Comparison of ENCODE assay signal across 25 cellular contexts in genomic region chr9:13292782-13293181, GRCh38. TPM values are rescaled to one million over a fixed set of nuclear protein-coding genes. Genes with fewer than 3 reads are reported as not detected.
"Had no signal": no experiment of that assay in that cellular context is flagged by ENCODE, and none has a peak within 500 bp of the region (broad histone marks: within the 10 kb centered on the region; RNA-seq: fewer than 3 reads in every experiment).

No MANE protein-coding gene starts in this region.

- H3K4me3 ChIP-seq: colonic mucosa, esophagus muscularis mucosa, gastroesophageal sphincter, mucosa of descending colon, pancreas, sigmoid colon, stomach, thyroid gland, vagina had no signal

- H3K4me1 ChIP-seq: colonic mucosa, esophagus muscularis mucosa, foreskin keratinocyte, gastroesophageal sphincter, pancreas, sigmoid colon, stomach, thyroid gland, vagina had no signal

- DNase-seq: colonic mucosa; effector CD8-positive, alpha-beta T cell; endodermal cell; foreskin keratinocyte; hypothalamus; immature natural killer cell; islet precursor cell; kidney glomerular epithelial cell; mesenchymal stem cell; mucosa of descending colon; naive B cell; pancreas; sigmoid colon; stimulated activated CD4-positive, alpha-beta T cell treated with anti-CD3 and anti-CD28 coated beads, Interleukin-2, amount 100 ng/mL, for 24 hours; stimulated activated CD4-positive, alpha-beta T cell treated with anti-CD3 and anti-CD28 coated beads, Interleukin-4, amount 100 ng/mL, for 24 hours; stimulated activated naive CD4-positive, alpha-beta T cell treated with Interleukin-2 at 50 U/mL for 16 hours; stomach; thyroid gland; trophoblast cell had no signal

- H3K27ac ChIP-seq: colonic mucosa, esophagus muscularis mucosa, foreskin keratinocyte, gastroesophageal sphincter, neutrophil, pancreas, sigmoid colon, stomach, thyroid gland, vagina had no signal

- H3K36me3 ChIP-seq: colonic mucosa, esophagus muscularis mucosa, gastroesophageal sphincter, neutrophil, pancreas, sigmoid colon, stomach, thyroid gland, vagina had no signal

- H3K9me3 ChIP-seq: colonic mucosa, esophagus muscularis mucosa, gastroesophageal sphincter, mucosa of descending colon, neutrophil, pancreas, sigmoid colon, stomach, thyroid gland, vagina had no signal

- FAIRE-seq: pancreas had no signal

- H3K27me3 ChIP-seq: colonic mucosa, esophagus muscularis mucosa, foreskin keratinocyte, gastroesophageal sphincter, neutrophil, pancreas, sigmoid colon, stomach, thyroid gland, vagina had no signal

- ATAC-seq: foreskin keratinocyte; gastroesophageal sphincter; mucosa of descending colon; natural killer cell treated with Interleukin-12 subunit alpha and Interleukin-12 subunit beta and Interleukin-15 and Interleukin-18, amount 100 ng/mL, for 72 hours; pancreas; stimulated activated effector memory CD8-positive, alpha-beta T cell treated with anti-CD3 and anti-CD28 coated beads, Interleukin-12 subunit alpha, Interleukin-12 subunit beta, amount 100 ng/mL, for 72 hours had no signal

RNA-seq across cellular contexts. Expression of gene MPDZ, which starts 13.3 kb away (rescaled TPM):
- total RNA-seq: natural killer cell treated with Interleukin-12 subunit alpha and Interleukin-12 subunit beta and Interleukin-15 and Interleukin-18, amount 100 ng/mL, for 72 hours had no signal
- polyA plus RNA-seq: immature natural killer cell had no signal
